In genomic region chr2:194104687-194105086, GRCh38 we compare ENCODE assay signal across 10 cellular contexts.
DNase-seq lines count a peak whose midpoint lies in the region; ATAC-seq and TF ChIP-seq lines count a peak whose summit lies in the region.
"Had no signal": no experiment of that assay in that cellular context is flagged by ENCODE, and none has a peak within 500 bp of the region (broad histone marks: within the 10 kb centered on the region; RNA-seq: fewer than 3 reads in every experiment).

No MANE protein-coding gene starts in this region.

- in situ Hi-C loops in gastrocnemius medialis (cut with MboI; ENCODE audit: low sequenced_read_pairs in 4 of 4) = no loop called here

- H3K36me3 ChIP-seq in gastrocnemius medialis = no peaks in the 10 kb centered on the region

- no peak overlapping the region for H3K27ac ChIP-seq in gastrocnemius medialis
- H3K27ac ChIP-seq: coronary artery had no signal

- intact Hi-C loops in gastrocnemius medialis (cut with DNase I; ENCODE audit: low total_unique reads) = no loop called here

- DNase-seq in Ammon's horn (ENCODE audit: low spot score) (peak; percentile 52), RPMI8226 (peak; percentile 78), dermis blood vessel endothelial cell (no peak), gastrocnemius medialis (no peak), T-helper 9 cell (no peak)
- DNase-seq in activated CD4-positive, alpha-beta T cell treated with anti-CD3 and anti-CD28 coated beads for 4 hours = no peak
- DNase-seq: mesendoderm had no signal

- no peak for TF ChIP-seq CTCF in gastrocnemius medialis (IDR thresholded peaks at IDR 0.05 in 4 of 5, conservative IDR thresholded peaks at IDR 0.05 in 1 of 5)

- ATAC-seq in GM19351 (IDR thresholded peaks at IDR 0.05; ENCODE audit: unreplicated experiment) (peak; percentile 95), HG03064 (IDR thresholded peaks at IDR 0.05; ENCODE audit: low read depth, unreplicated experiment) (peak; percentile 92), gastrocnemius medialis (no peak)

- H3K9me3 ChIP-seq in gastrocnemius medialis = no peaks in the 10 kb centered on the region

- no peak overlapping the region for H3K4me3 ChIP-seq in gastrocnemius medialis
- H3K4me3 ChIP-seq: coronary artery had no signal

- H3K4me1 ChIP-seq in gastrocnemius medialis = no peaks in the 10 kb centered on the region

- H3K27me3 ChIP-seq in gastrocnemius medialis = no peaks in the 10 kb centered on the region

- no peak for TF ChIP-seq POLR2A in gastrocnemius medialis (IDR thresholded peaks at IDR 0.05)

Comparison
In these comparisons a context has a peak if more than half of its experiments do, and no peak if none do; other contexts are left out.
1. DNase-seq: peak in Ammon's horn (single experiment) and RPMI8226 (single experiment); none in activated CD4-positive, alpha-beta T cell treated with anti-CD3 and anti-CD28 coated beads for 4 hours (0 of 2), dermis blood vessel endothelial cell (single experiment), gastrocnemius medialis (0 of 2) and T-helper 9 cell (single experiment).
2. ATAC-seq: peak in GM19351 (single experiment) and HG03064 (single experiment); none in gastrocnemius medialis (0 of 2).